9 cellular contexts compared by ENCODE assay signal in the genomic region with DNA sequence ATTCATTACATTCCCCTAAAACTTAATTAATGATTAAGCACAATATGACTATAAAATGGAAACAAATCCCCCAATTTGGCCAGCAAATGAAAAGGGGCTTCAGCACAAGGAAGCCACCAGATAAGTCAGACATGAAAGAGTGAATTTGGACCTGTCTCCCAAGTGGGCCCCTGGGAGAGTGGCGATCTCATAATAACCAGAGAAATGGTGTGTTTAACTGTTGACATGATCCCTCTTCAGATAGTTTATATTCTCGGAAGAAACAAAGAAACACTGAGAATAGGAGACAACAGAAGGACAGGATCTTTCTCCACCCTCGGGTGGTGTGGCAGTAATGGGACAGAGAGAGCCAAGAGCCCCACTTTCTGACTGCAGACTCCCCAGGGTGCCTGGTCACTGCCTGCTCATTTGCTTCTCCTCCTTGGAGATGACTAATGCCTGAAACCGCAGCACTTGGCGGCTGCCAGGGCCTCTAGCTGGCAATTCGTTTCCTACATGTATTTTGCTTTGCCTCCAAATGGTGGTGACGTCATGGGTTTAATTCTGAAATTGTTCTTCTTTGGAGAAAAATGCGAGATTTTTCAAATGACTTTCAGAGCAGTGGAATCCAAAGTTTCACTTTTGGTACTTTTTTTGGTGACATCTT. TPM values are rescaled to one million over a fixed set of nuclear protein-coding genes. Genes with fewer than 3 reads are reported as not detected.
DNase-seq lines count a peak whose midpoint lies in the region; ATAC-seq, FAIRE-seq and TF ChIP-seq lines count a peak whose summit lies in the region.
"Had no signal": no experiment of that assay in that cellular context is flagged by ENCODE, and none has a peak within 500 bp of the region (broad histone marks: within the 10 kb centered on the region; RNA-seq: fewer than 3 reads in every experiment).

No MANE protein-coding gene starts in this region.

- H3K18ac ChIP-seq in H1 (ENCODE audit: extremely low read depth, low read length): no peak overlapping the region

- no peaks in the 10 kb centered on the region for H3K27me3 Mint-ChIP-seq in activated T-cell treated with anti-CD3 and anti-CD28 coated beads, Interleukin-2, amount 50 U/mL, for 24 hours

- FAIRE-seq in H1 (lab: Jason Lieb, UNC): peak; percentile 48
- FAIRE-seq: TTC549 had no signal

- TF ChIP-seq EP300 in H1 (IDR thresholded peaks at IDR 0.05; ENCODE audit: borderline replicate concordance in 1 of 2, low read depth in 2 of 2, low read length in 2 of 2): no peak

- no peak overlapping the region for H2BK12ac ChIP-seq in H1 (ENCODE audit: low read depth, low read length)

- no peaks in the 10 kb centered on the region for H3K36me3 ChIP-seq in H1 (ENCODE audit: control insufficient read depth in 2 of 4, insufficient read depth in 4 of 4, low read length in 3 of 4)

- no peak overlapping the region for H2BK120ac ChIP-seq in H1 (replicated peaks; ENCODE audit: low read depth, low read length)

- H3K23me2 ChIP-seq in H1 (ENCODE audit: low read depth, low read length): no peaks in the 10 kb centered on the region

- H4K20me1 ChIP-seq in H1 (replicated peaks in 1 of 2; ENCODE audit: control insufficient read depth in 1 of 2, insufficient read depth in 2 of 2, low read length in 2 of 2): no peaks in the 10 kb centered on the region

- no peak overlapping the region for H3K27ac ChIP-seq in H1 (ENCODE audit: low read depth, low read length)

- peaks cover 0 to 8% (median under 1%) of the 10 kb centered on the region in 4 experiments; a peak in 5 of 7 replicates for H3K4me1 ChIP-seq in H1 (replicated peaks in 1 of 4; ENCODE audit: control insufficient read depth in 3 of 4, insufficient read depth in 4 of 4, low read length in 3 of 4)

- no peaks in the 10 kb centered on the region for H3K27me3 ChIP-seq in H1 (replicated peaks in 1 of 4; ENCODE audit: control insufficient read depth in 3 of 4, extremely low read depth in 1 of 4, insufficient read depth in 3 of 4, low read length in 3 of 4)

- peaks cover 47% of the 10 kb centered on the region for H3K4me1 Mint-ChIP-seq in activated T-cell treated with anti-CD3 and anti-CD28 coated beads, Interleukin-2, amount 50 U/mL, for 24 hours (ENCODE audit: low read depth)

- no peak overlapping the region for H3K4ac ChIP-seq in H1 (replicated peaks; ENCODE audit: insufficient read length, low read depth, low read length)

- H4K91ac ChIP-seq in H1 (replicated peaks; ENCODE audit: insufficient read length, low read length): no peak overlapping the region

- no peaks in the 10 kb centered on the region for H3K9me3 Mint-ChIP-seq in activated T-cell treated with anti-CD3 and anti-CD28 coated beads, Interleukin-2, amount 50 U/mL, for 24 hours

- H3K79me2 ChIP-seq in H1 (ENCODE audit: control insufficient read depth in 1 of 2, insufficient read depth in 2 of 2, low read length in 2 of 2): no peaks in the 10 kb centered on the region

- H2BK20ac ChIP-seq in H1 (ENCODE audit: low read length): no peak overlapping the region

- H3K14ac ChIP-seq in H1 (ENCODE audit: insufficient read length): no peak overlapping the region

- WGBS in H1 (ENCODE audit: extremely low coverage in 1 of 2, insufficient coverage in 1 of 2, insufficient read length in 1 of 2, insufficient replicate concordance in 2 of 2, low coverage in 1 of 2, low lambda C conversion rate in 2 of 2, missing lambda C conversion rate in 1 of 2), 2 experiments: 67% methylated on average over 8 of the region's 8 CpGs; no CpG with 5 or more reads in 1 of the 2 experiments

- no peak overlapping the region; a peak in 1 of 4 replicates for H3K4me2 ChIP-seq in H1 (ENCODE audit: insufficient read depth in 1 of 2, low read depth in 2 of 2, low read length in 2 of 2)

- no peak for TF ChIP-seq POLR2A in H1 (IDR thresholded peaks at IDR 0.05; ENCODE audit: control extremely low read depth in 1 of 2, low read depth in 2 of 2, low read length in 2 of 2)

- no peak overlapping the region for H3K9ac ChIP-seq in H1 (replicated peaks in 1 of 4; ENCODE audit: extremely low read depth in 1 of 4, low read depth in 3 of 4, low read length in 3 of 4)

- no peak overlapping the region for H4K8ac ChIP-seq in H1 (ENCODE audit: extremely low read depth, insufficient read depth, low read length)

- CTCF ChIA-PET in H1 (lab: Charles Lee; ENCODE audit: partially characterized antibody): no interaction called here

- no peaks in the 10 kb centered on the region for H3K79me1 ChIP-seq in H1 (ENCODE audit: low read depth, low read length)

- no peak overlapping the region for H3K56ac ChIP-seq in H1 (replicated peaks; ENCODE audit: insufficient read length, low read depth, low read length)

- no peak overlapping the region for H2BK15ac ChIP-seq in H1 (ENCODE audit: low read length)

- no peak overlapping the region for H3K4me3 Mint-ChIP-seq in activated T-cell treated with anti-CD3 and anti-CD28 coated beads, Interleukin-2, amount 50 U/mL, for 24 hours

- no peak for TF ChIP-seq RAD21 in H1 (IDR thresholded peaks at IDR 0.05 in 1 of 2, conservative IDR thresholded peaks at IDR 0.05 in 1 of 2; ENCODE audit: low read depth in 2 of 2, low read length in 2 of 2)

- DNase-seq in activated T-cell treated with anti-CD3 and anti-CD28 coated beads, Interleukin-2, amount 50 U/mL, for 48 hours: peak; percentile 50 to 59
- no peak for DNase-seq in activated T-cell treated with anti-CD3 and anti-CD28 coated beads, Interleukin-2, amount 50 U/mL, for 24 hours
- peak; percentile 9 for DNase-seq in NOMO-1 treated with dmso at 0.1 percent for 144 hours (lab: John Stamatoyannopoulos, UW; ENCODE audit: unreplicated experiment)
- DNase-seq in H1 (ENCODE audit: low read depth in 1 of 2, low spot score in 2 of 2): no peak
- peak; percentile 48 for DNase-seq in stimulated activated naive CD8-positive, alpha-beta T cell treated with anti-CD3 and anti-CD28 coated beads, Interleukin-15, Interleukin-2, amounts not matched to agents 100 U/mL and 50 U/mL, for 24 hours
- DNase-seq in NCI-H1417 treated with DMSO at 0.1 percent for 48 hours (lab: John Stamatoyannopoulos, UW): no peak
- DNase-seq in NCI-H1048 (lab: John Stamatoyannopoulos, UW): no peak

- ATAC-seq in stimulated activated naive CD8-positive, alpha-beta T cell treated with anti-CD3 and anti-CD28 coated beads, Interleukin-15, Interleukin-2, amounts not matched to agents 100 U/mL and 50 U/mL, for 24 hours: peak; percentile 61
- ATAC-seq in HG03565 (IDR thresholded peaks at IDR 0.05; ENCODE audit: unreplicated experiment): no peak

- H4K5ac ChIP-seq in H1 (ENCODE audit: insufficient read length, low read depth, low read length): no peak overlapping the region

- POLR2A ChIA-PET in H1 (lab: Charles Lee; ENCODE audit: partially characterized antibody): no interaction called here

- no peak overlapping the region for H2AFZ ChIP-seq in H1 (ENCODE audit: low read length)

- no peak for TF ChIP-seq CTCF in H1 (IDR thresholded peaks at IDR 0.05; ENCODE audit: control extremely low read depth in 1 of 3, insufficient read depth in 1 of 3, low read depth in 1 of 3, low read length in 3 of 3)

- H3K23ac ChIP-seq in H1 (ENCODE audit: insufficient read length): no peak overlapping the region

- H3K27ac Mint-ChIP-seq in activated T-cell treated with anti-CD3 and anti-CD28 coated beads, Interleukin-2, amount 50 U/mL, for 24 hours: no peak overlapping the region

- H3K4me3 ChIP-seq in H1 (ENCODE audit: extremely low read depth in 1 of 4, insufficient read depth in 2 of 4, low read depth in 3 of 4, low read length in 4 of 4): no peak overlapping the region

- H3K9me3 ChIP-seq in H1 (ENCODE audit: insufficient read depth in 2 of 2, low read depth in 1 of 2, low read length in 1 of 2): no peaks in the 10 kb centered on the region

- no peak overlapping the region for H2BK5ac ChIP-seq in H1 (ENCODE audit: low read depth, low read length)

- no peaks in the 10 kb centered on the region for H3K36me3 Mint-ChIP-seq in activated T-cell treated with anti-CD3 and anti-CD28 coated beads, Interleukin-2, amount 50 U/mL, for 24 hours (ENCODE audit: low read depth)

- no peak overlapping the region for H2AK5ac ChIP-seq in H1 (ENCODE audit: low read depth, low read length)

TF ChIP-seq in H1, 55 proteins besides CTCF, POLR2A, EP300 and RAD21 (continues in another document):
- no peak for TF ChIP-seq BACH1 (IDR thresholded peaks at IDR 0.05; ENCODE audit: low read length)
- no peak for TF ChIP-seq GABPA (IDR thresholded peaks at IDR 0.05; ENCODE audit: borderline replicate concordance, insufficient read depth, low read length)
- TF ChIP-seq HDAC6 (IDR thresholded peaks at IDR 0.05; ENCODE audit: low read depth, low read length): no peak
- no peak for TF ChIP-seq SP1 (IDR thresholded peaks at IDR 0.05; ENCODE audit: low read depth, low read length)
- no peak for TF ChIP-seq TAF1 (IDR thresholded peaks at IDR 0.05; ENCODE audit: low read depth, low read length)
- TF ChIP-seq, protein P1, sequence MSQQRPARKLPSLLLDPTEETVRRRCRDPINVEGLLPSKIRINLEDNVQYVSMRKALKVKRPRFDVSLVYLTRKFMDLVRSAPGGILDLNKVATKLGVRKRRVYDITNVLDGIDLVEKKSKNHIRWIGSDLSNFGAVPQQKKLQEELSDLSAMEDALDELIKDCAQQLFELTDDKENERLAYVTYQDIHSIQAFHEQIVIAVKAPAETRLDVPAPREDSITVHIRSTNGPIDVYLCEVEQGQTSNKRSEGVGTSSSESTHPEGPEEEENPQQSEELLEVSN (IDR thresholded peaks at IDR 0.05): no peak
- no peak for TF ChIP-seq CHD1 (IDR thresholded peaks at IDR 0.05; ENCODE audit: low read depth, low read length)
- no peak for TF ChIP-seq PHF8 (conservative IDR thresholded peaks at IDR 0.05; ENCODE audit: low read depth, low read length)
- no peak for TF ChIP-seq RBBP5 (IDR thresholded peaks at IDR 0.05; ENCODE audit: borderline replicate concordance, low read depth, low read length)
- no peak for TF ChIP-seq CREB1 (IDR thresholded peaks at IDR 0.05)
- TF ChIP-seq SRF (IDR thresholded peaks at IDR 0.05; ENCODE audit: low read depth, low read length): no peak

RNA-seq across cellular contexts. Expression of a gene that starts 46.4 kb away (rescaled TPM):
- not detected in 2 replicates for total RNA-seq in H1 (2021; fragmentation: NEBNext Ultra II Directional; extraction: Animal tissue kit (Norgen Biotek cat#: 25700))
- not detected in 2 replicates for polyA plus RNA-seq in H1 (2011; rRNA removed)
- polyA plus RNA-seq in H1 (2011; cell fraction: cytosol; rRNA removed): not detected
- polyA plus RNA-seq in H1 (2011; cell fraction: nucleus; rRNA removed): not detected
- not detected in 4 replicates for polyA plus RNA-seq in H1 (2012, experiment 1 of 2)
- polyA plus RNA-seq in H1 (2012, experiment 2 of 2): not detected
- not detected for polyA plus RNA-seq in H1 (2013, experiment 1 of 2)
- not detected for polyA plus RNA-seq in H1 (2013, experiment 2 of 2)
- not detected in 2 replicates for polyA minus RNA-seq in H1 (2011; rRNA and poly(A)+ RNA removed)
- not detected for polyA minus RNA-seq in H1 (2011; cell fraction: cytosol; rRNA and poly(A)+ RNA removed)
- polyA minus RNA-seq in H1 (2011; cell fraction: nucleus; rRNA and poly(A)+ RNA removed): not detected

Comparison
In these comparisons a context has a peak if more than half of its experiments do, and no peak if none do; other contexts are left out.
1. DNase-seq: peak in activated T-cell treated with anti-CD3 and anti-CD28 coated beads, Interleukin-2, amount 50 U/mL, for 48 hours (2 of 2), NOMO-1 treated with dmso at 0.1 percent for 144 hours (single experiment) and stimulated activated naive CD8-positive, alpha-beta T cell treated with anti-CD3 and anti-CD28 coated beads, Interleukin-15, Interleukin-2, amounts not matched to agents 100 U/mL and 50 U/mL, for 24 hours (single experiment); none in activated T-cell treated with anti-CD3 and anti-CD28 coated beads, Interleukin-2, amount 50 U/mL, for 24 hours (single experiment), H1 (0 of 2), NCI-H1417 treated with DMSO at 0.1 percent for 48 hours (single experiment) and NCI-H1048 (single experiment).